1 cellular context compared by ENCODE assay signal in genomic region chr11:103484545-103484944, GRCh38.
TF ChIP-seq lines count a peak whose summit lies in the region.

No MANE protein-coding gene starts in this region.

TF ChIP-seq in GM23338, 12 proteins besides CTCF, POLR2A, EP300 and RAD21 (continued from another document):
- TF ChIP-seq, protein P1, sequence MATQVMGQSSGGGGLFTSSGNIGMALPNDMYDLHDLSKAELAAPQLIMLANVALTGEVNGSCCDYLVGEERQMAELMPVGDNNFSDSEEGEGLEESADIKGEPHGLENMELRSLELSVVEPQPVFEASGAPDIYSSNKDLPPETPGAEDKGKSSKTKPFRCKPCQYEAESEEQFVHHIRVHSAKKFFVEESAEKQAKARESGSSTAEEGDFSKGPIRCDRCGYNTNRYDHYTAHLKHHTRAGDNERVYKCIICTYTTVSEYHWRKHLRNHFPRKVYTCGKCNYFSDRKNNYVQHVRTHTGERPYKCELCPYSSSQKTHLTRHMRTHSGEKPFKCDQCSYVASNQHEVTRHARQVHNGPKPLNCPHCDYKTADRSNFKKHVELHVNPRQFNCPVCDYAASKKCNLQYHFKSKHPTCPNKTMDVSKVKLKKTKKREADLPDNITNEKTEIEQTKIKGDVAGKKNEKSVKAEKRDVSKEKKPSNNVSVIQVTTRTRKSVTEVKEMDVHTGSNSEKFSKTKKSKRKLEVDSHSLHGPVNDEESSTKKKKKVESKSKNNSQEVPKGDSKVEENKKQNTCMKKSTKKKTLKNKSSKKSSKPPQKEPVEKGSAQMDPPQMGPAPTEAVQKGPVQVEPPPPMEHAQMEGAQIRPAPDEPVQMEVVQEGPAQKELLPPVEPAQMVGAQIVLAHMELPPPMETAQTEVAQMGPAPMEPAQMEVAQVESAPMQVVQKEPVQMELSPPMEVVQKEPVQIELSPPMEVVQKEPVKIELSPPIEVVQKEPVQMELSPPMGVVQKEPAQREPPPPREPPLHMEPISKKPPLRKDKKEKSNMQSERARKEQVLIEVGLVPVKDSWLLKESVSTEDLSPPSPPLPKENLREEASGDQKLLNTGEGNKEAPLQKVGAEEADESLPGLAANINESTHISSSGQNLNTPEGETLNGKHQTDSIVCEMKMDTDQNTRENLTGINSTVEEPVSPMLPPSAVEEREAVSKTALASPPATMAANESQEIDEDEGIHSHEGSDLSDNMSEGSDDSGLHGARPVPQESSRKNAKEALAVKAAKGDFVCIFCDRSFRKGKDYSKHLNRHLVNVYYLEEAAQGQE (IDR thresholded peaks at IDR 0.05; ENCODE audit: unreplicated experiment), result no peak
